9 cellular contexts compared by ENCODE assay signal in genomic region chr2:11697103-11697871, GRCh38. TPM values are rescaled to one million over a fixed set of nuclear protein-coding genes. Genes with fewer than 3 reads are reported as not detected.
DNase-seq lines count a peak whose midpoint lies in the region; ATAC-seq and TF ChIP-seq lines count a peak whose summit lies in the region.
"Had no signal": no experiment of that assay in that cellular context is flagged by ENCODE, and none has a peak within 500 bp of the region (broad histone marks: within the 10 kb centered on the region; RNA-seq: fewer than 3 reads in every experiment).

No MANE protein-coding gene starts in this region.

- no CpG with 5 or more reads among the region's 16 CpGs for WGBS in right lobe of liver (ENCODE audit: insufficient coverage, low coverage, low lambda C conversion rate, missing lambda C conversion rate)
- WGBS in upper lobe of left lung, 2 donors = 43 to 53% methylated on average over 5 to 16 of the region's 16 CpGs

- no peak for TF ChIP-seq POLR2A in right lobe of liver (IDR thresholded peaks at IDR 0.05)
- TF ChIP-seq POLR2A in upper lobe of left lung (IDR thresholded peaks at IDR 0.05) = no peak

- no peaks in the 10 kb centered on the region for H3K27me3 ChIP-seq in right lobe of liver
- no peaks in the 10 kb centered on the region for H3K27me3 ChIP-seq in upper lobe of left lung

- intact Hi-C loops in MCF 10A (cut with micrococcal nuclease) = no loop called here
- intact Hi-C loops in right lobe of liver (cut with DNase I) = no loop called here

- DNase-seq in NCI-H2196 (lab: John Stamatoyannopoulos, UW; ENCODE audit: unreplicated experiment) = peak; percentile 42
- DNase-seq in NCI-H2196 treated with DMSO at 0.1 percent for 48 hours (lab: John Stamatoyannopoulos, UW; ENCODE audit: unreplicated experiment) = no peak
- DNase-seq in MCF 10A (ENCODE audit: unreplicated experiment) = peak; percentile 96
- no peak for DNase-seq in right lobe of liver
- peak; percentile 47 to 56 for DNase-seq in upper lobe of left lung
- DNase-seq in NCI-H1105 treated with DMSO at 0.1 percent for 48 hours (lab: John Stamatoyannopoulos, UW) = no peak
- no peak for DNase-seq in GM13977 (ENCODE audit: low spot score)

- peak overlapping the region in 2 of 3 donors; percentile 49 to 82 for H3K27ac ChIP-seq in right lobe of liver
- peak overlapping the region; percentile 32 to 86 (median 58) for H3K27ac ChIP-seq in upper lobe of left lung

- H3K4me1 ChIP-seq in right lobe of liver = peaks cover 0 to 34% (median 3%) of the 10 kb centered on the region in 4 donors
- peaks cover 13 to 22% (median 17%) of the 10 kb centered on the region in 4 donors for H3K4me1 ChIP-seq in upper lobe of left lung

- ATAC-seq in right lobe of liver (peak in 1 of 4 donors; percentile 28), upper lobe of left lung (ENCODE audit: low FRiP score in 2 of 2) (peak in 1 of 2 donors; percentile 17), HG02852 (IDR thresholded peaks at IDR 0.05; ENCODE audit: unreplicated experiment) (no peak)

- no peaks in the 10 kb centered on the region for H3K9me3 ChIP-seq in right lobe of liver
- H3K9me3 ChIP-seq in upper lobe of left lung = no peaks in the 10 kb centered on the region

- no peak for TF ChIP-seq EP300 in upper lobe of left lung (IDR thresholded peaks at IDR 0.05)

- H3K4me3 ChIP-seq in right lobe of liver (no peak overlapping the region), upper lobe of left lung (no peak overlapping the region)

- BruUV-seq in MCF 10A (replicated peaks; lab: Mats Ljungman, UMichigan) = no TSS peak

- peaks cover 14% of the 10 kb centered on the region for H3K4me1 Mint-ChIP-seq in MCF 10A (ENCODE audit: insufficient read depth, unreplicated experiment)
- H3K4me1 Mint-ChIP-seq: B cell had no signal

- CTCF ChIA-PET in MCF 10A (lab: Yijun Ruan, JAX) = interaction anchor here (0.6 to 19.1 kb wide), 11 partner anchors 9 to 1265 kb away, joined by 3 to 336 read pairs (median 4); partner anchors contain the start of gene LPIN1

- H3K4me3 Mint-ChIP-seq in MCF 10A (ENCODE audit: unreplicated experiment) = no peak overlapping the region
- H3K4me3 Mint-ChIP-seq: B cell had no signal

- no peaks in the 10 kb centered on the region for H3K27me3 Mint-ChIP-seq in MCF 10A (ENCODE audit: insufficient read depth, unreplicated experiment)
- H3K27me3 Mint-ChIP-seq: B cell had no signal

- POLR2A ChIA-PET in MCF 10A (lab: Yijun Ruan, JAX) = interaction anchor here (1.1 to 7.7 kb wide), 4 partner anchors 42 to 82 kb away, joined by 3 to 67 read pairs (median 8); partner anchors contain the start of gene LPIN1

- no peaks in the 10 kb centered on the region for H3K36me3 Mint-ChIP-seq in MCF 10A (ENCODE audit: insufficient read depth, unreplicated experiment)

- in situ Hi-C loops in GM13977 (cut with MboI; ENCODE audit: low pct_unique_long_range_greater_than_20kb, low sequenced_read_pairs, unreplicated experiment) = loop anchor here (25.0 kb wide), 1 partner anchor 1315 kb away; no protein-coding TSS in a partner anchor

- TF ChIP-seq CTCF in MCF 10A (IDR thresholded peaks at IDR 0.05; ENCODE audit: unreplicated experiment) (no peak), right lobe of liver (IDR thresholded peaks at IDR 0.05) (no peak), upper lobe of left lung (IDR thresholded peaks at IDR 0.05) (no peak), GM13977 (IDR thresholded peaks at IDR 0.05; ENCODE audit: extremely low read depth, insufficient read depth, missing control alignments) (no peak)

- peak overlapping the region; percentile 57 for H3K27ac Mint-ChIP-seq in MCF 10A (ENCODE audit: low read depth, unreplicated experiment)
- H3K27ac Mint-ChIP-seq: B cell had no signal

- H3K9me3 Mint-ChIP-seq in MCF 10A (ENCODE audit: unreplicated experiment) = no peaks in the 10 kb centered on the region

- H3K36me3 ChIP-seq in right lobe of liver (no peaks in the 10 kb centered on the region), upper lobe of left lung (no peaks in the 10 kb centered on the region)

RNA-seq across cellular contexts. Expression of gene NTSR2, which starts 27.3 kb away (rescaled TPM):
- total RNA-seq in MCF 10A (2022) = not detected in 2 replicates
- not detected for total RNA-seq in right lobe of liver
- not detected for total RNA-seq in upper lobe of left lung
- total RNA-seq: B cell had no signal

RNA-seq across cellular contexts. Expression of gene LPIN1, which starts 49.1 kb away (rescaled TPM):
- total RNA-seq in MCF 10A (2022) (47.0 and 65.7 TPM in 2 replicates), right lobe of liver (10 to 100 TPM; 17.3 to 58.7 (median 29.1) TPM), upper lobe of left lung (10 to 100 TPM; 45.9 to 87.0 (median 54.2) TPM)

Comparison
In these comparisons a context has a peak if more than half of its experiments do, and no peak if none do; other contexts are left out.
1. DNase-seq: peak in NCI-H2196 (single experiment), MCF 10A (single experiment) and upper lobe of left lung (2 of 2); none in NCI-H2196 treated with DMSO at 0.1 percent for 48 hours (single experiment), right lobe of liver (0 of 3), NCI-H1105 treated with DMSO at 0.1 percent for 48 hours (single experiment) and GM13977 (single experiment).